ENCODE assay signal across 15 cellular contexts in genomic region chrX:110248582-110248981, GRCh38.
"Had no signal": no experiment of that assay in that cellular context is flagged by ENCODE, and none has a peak within 500 bp of the region (broad histone marks: within the 10 kb centered on the region; RNA-seq: fewer than 3 reads in every experiment).

No MANE protein-coding gene starts in this region.

- H3K27ac Mint-ChIP-seq: activated CD4-positive, alpha-beta memory T cell treated with anti-CD3 and anti-CD28 coated beads for 36 hours; activated naive CD8-positive, alpha-beta T cell treated with anti-CD3 and anti-CD28 coated beads, Interleukin-2, amount 10 ng/mL, durations not matched to agents 7 days and 5 days; activated T-helper 1 cell treated with anti-CD3 and anti-CD28 coated beads, Interleukin-12 subunit alpha, Interleukin-12 subunit beta, Interleukin-2, Interleukin-4 antibody, amounts not matched to agents 30 ng/mL and 10 ng/mL and 1 ng/mL, durations not matched to agents 14 hours and 24 hours and 36 hours; brain; T-helper 2 cell treated with Interferon-gamma antibody and Interleukin-4, amounts not matched to agents 5 μg/mL and 100 μg/mL, for 36 hours had no signal

- H3K27me3 Mint-ChIP-seq: activated CD4-positive, alpha-beta memory T cell treated with anti-CD3 and anti-CD28 coated beads for 36 hours; activated naive CD8-positive, alpha-beta T cell treated with anti-CD3 and anti-CD28 coated beads, Interleukin-2, amount 10 ng/mL, durations not matched to agents 7 days and 5 days; brain had no signal

- H3K36me3 ChIP-seq: thyroid gland had no signal

- H3K4me3 ChIP-seq: thyroid gland had no signal

- H3K4me3 Mint-ChIP-seq: activated CD4-positive, alpha-beta memory T cell treated with anti-CD3 and anti-CD28 coated beads for 36 hours; activated naive CD8-positive, alpha-beta T cell treated with anti-CD3 and anti-CD28 coated beads, Interleukin-2, amount 10 ng/mL, durations not matched to agents 7 days and 5 days; activated T-helper 1 cell treated with anti-CD3 and anti-CD28 coated beads, Interleukin-12 subunit alpha, Interleukin-12 subunit beta, Interleukin-2, Interleukin-4 antibody, amounts not matched to agents 30 ng/mL and 10 ng/mL and 1 ng/mL, durations not matched to agents 14 hours and 24 hours and 36 hours; brain; nephron; T-helper 2 cell treated with Interferon-gamma antibody and Interleukin-4, amounts not matched to agents 5 μg/mL and 100 μg/mL, for 36 hours had no signal

- H3K36me3 Mint-ChIP-seq: brain had no signal

- H3K27me3 ChIP-seq: thyroid gland had no signal

- DNase-seq: activated CD4-positive, alpha-beta memory T cell treated with anti-CD3 and anti-CD28 coated beads for 36 hours; activated CD4-positive, alpha-beta T cell treated with anti-CD3 and anti-CD28 coated beads for 4 hours; activated naive CD8-positive, alpha-beta T cell treated with anti-CD3 and anti-CD28 coated beads, Interleukin-2, amount 10 ng/mL, durations not matched to agents 7 days and 5 days; activated T-cell treated with anti-CD3 and anti-CD28 coated beads for 4 hours; cortex of kidney; effector CD4-positive, alpha-beta T cell; left cardiac atrium; nucleus accumbens; stimulated activated naive CD4-positive, alpha-beta T cell treated with Interleukin-2 at 50 U/mL for 16 hours; thyroid gland had no signal

- H3K4me1 Mint-ChIP-seq: nephron had no signal

- FAIRE-seq: TTC549 had no signal

- H3K9me3 ChIP-seq: thyroid gland had no signal

- H3K27ac ChIP-seq: thyroid gland had no signal

- ATAC-seq: left cardiac atrium had no signal

- H3K9me3 Mint-ChIP-seq: activated CD4-positive, alpha-beta memory T cell treated with anti-CD3 and anti-CD28 coated beads for 36 hours; activated naive CD8-positive, alpha-beta T cell treated with anti-CD3 and anti-CD28 coated beads, Interleukin-2, amount 10 ng/mL, durations not matched to agents 7 days and 5 days; activated T-helper 1 cell treated with anti-CD3 and anti-CD28 coated beads, Interleukin-12 subunit alpha, Interleukin-12 subunit beta, Interleukin-2, Interleukin-4 antibody, amounts not matched to agents 30 ng/mL and 10 ng/mL and 1 ng/mL, durations not matched to agents 14 hours and 24 hours and 36 hours; brain; nephron; T-helper 2 cell treated with Interferon-gamma antibody and Interleukin-4, amounts not matched to agents 5 μg/mL and 100 μg/mL, for 36 hours had no signal

- H3K4me1 ChIP-seq: thyroid gland had no signal
